In genomic region chr12:45381351-45381750, GRCh38 we compare ENCODE assay signal across 16 cellular contexts.
"Had no signal": no experiment of that assay in that cellular context is flagged by ENCODE, and none has a peak within 500 bp of the region (broad histone marks: within the 10 kb centered on the region; RNA-seq: fewer than 3 reads in every experiment).

No MANE protein-coding gene starts in this region.

- DNase-seq: activated B cell treated with CpG ODN at 0.5 μM for 24 hours; activated CD4-positive, alpha-beta memory T cell treated with anti-CD3 and anti-CD28 coated beads, Interleukin-2, amount 10 ng/mL, durations not matched to agents 7 days and 5 days; activated CD4-positive, alpha-beta T cell treated with anti-CD3 and anti-CD28 coated beads for 48 hours; activated CD8-positive, alpha-beta memory T cell treated with anti-CD3 and anti-CD28 coated beads, Interleukin-2, amount 10 ng/mL, durations not matched to agents 7 days and 5 days; activated naive CD8-positive, alpha-beta T cell treated with anti-CD3 and anti-CD28 coated beads for 36 hours; amygdala; caudate nucleus; heart left ventricle; left ventricle myocardium superior; mesenchymal stem cell; natural killer cell; stimulated activated CD4-positive, alpha-beta T cell treated with anti-CD3 and anti-CD28 coated beads, Interleukin-4, amount 100 ng/mL, for 4 hours; testis had no signal

- ATAC-seq: activated CD8-positive, alpha-beta memory T cell treated with anti-CD3 and anti-CD28 coated beads, Interleukin-2, amount 10 ng/mL, durations not matched to agents 7 days and 5 days; gastroesophageal sphincter; heart left ventricle; left ventricle myocardium superior; natural killer cell; sciatic nerve; stimulated activated memory B cell treated with anti-CD40 and anti-IgM and Interleukin-4, amounts not matched to agents 10 μg/mL and 1 μg/mL and 100 μg/mL, for 72 hours had no signal

- H3K4me3 ChIP-seq: gastroesophageal sphincter, heart left ventricle, testis had no signal
